ENCODE assay signal across 9 cellular contexts in the genomic region with DNA sequence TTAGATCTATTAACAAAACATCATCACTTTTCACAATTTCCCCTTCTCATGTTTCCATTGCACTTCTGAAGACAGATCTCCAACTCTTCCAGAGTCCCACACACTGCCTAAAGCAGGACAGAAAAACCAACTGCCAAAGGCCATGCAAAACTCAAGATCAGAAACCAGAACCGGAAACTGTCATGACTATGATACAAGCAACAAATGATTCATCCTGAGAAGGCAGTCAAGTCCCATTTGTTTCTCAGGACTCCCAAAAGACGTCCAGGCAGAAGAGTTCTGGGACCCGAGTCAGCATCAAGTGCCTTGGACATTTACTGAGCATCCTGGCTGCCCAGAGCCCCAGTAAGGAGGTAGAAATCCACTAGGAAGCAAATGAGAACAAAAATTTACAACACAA. TPM values are rescaled to one million over a fixed set of nuclear protein-coding genes. Genes with fewer than 3 reads are reported as not detected.
DNase-seq lines count a peak whose midpoint lies in the region; ATAC-seq and TF ChIP-seq lines count a peak whose summit lies in the region.
"Had no signal": no experiment of that assay in that cellular context is flagged by ENCODE, and none has a peak within 500 bp of the region (broad histone marks: within the 10 kb centered on the region; RNA-seq: fewer than 3 reads in every experiment).

No MANE protein-coding gene starts in this region.

- H3K9ac ChIP-seq in OCI-LY3 (ENCODE audit: low read length) (peak overlapping the region; percentile 54), endodermal cell (ENCODE audit: extremely low read depth, low read length, poor library complexity, severe bottlenecking) (no peak overlapping the region)

- peak overlapping the region; percentile 72 for H3K4me2 ChIP-seq in OCI-LY3 (ENCODE audit: low read length)

- peaks cover 72% of the 10 kb centered on the region for H3K79me2 ChIP-seq in OCI-LY3 (ENCODE audit: low read length)

- peaks cover 44% of the 10 kb centered on the region for H3K36me3 ChIP-seq in OCI-LY3 (replicated peaks; ENCODE audit: low read depth, low read length)
- no peaks in the 10 kb centered on the region for H3K36me3 ChIP-seq in endodermal cell (ENCODE audit: control insufficient read depth, insufficient read depth, low read length)

- H3K4me1 Mint-ChIP-seq in immature natural killer cell (peaks cover 38 to 77% of the 10 kb centered on the region in 2 donors), endodermal cell (peaks cover 13% of the 10 kb centered on the region)

- peaks cover 9 to 35% (median 11%) of the 10 kb centered on the region in 3 donors for H3K36me3 Mint-ChIP-seq in immature natural killer cell
- peaks cover 9% of the 10 kb centered on the region for H3K36me3 Mint-ChIP-seq in endodermal cell (ENCODE audit: low read depth)

- no peaks in the 10 kb centered on the region for H4K20me1 ChIP-seq in OCI-LY3 (ENCODE audit: insufficient read depth, low read length)

- peak overlapping the region in 1 of 5 donors; percentile 69 for H3K4me3 Mint-ChIP-seq in immature natural killer cell
- no peak overlapping the region for H3K4me3 Mint-ChIP-seq in endodermal cell

- peak overlapping the region; percentile 26 to 95 (median 75) for H3K27ac Mint-ChIP-seq in immature natural killer cell
- no peak overlapping the region for H3K27ac Mint-ChIP-seq in endodermal cell

- H3K27me3 ChIP-seq in OCI-LY3 (ENCODE audit: low read depth, low read length) (no peaks in the 10 kb centered on the region), endodermal cell (ENCODE audit: control insufficient read depth, insufficient read depth, low read length, poor library complexity, severe bottlenecking) (no peaks in the 10 kb centered on the region)
- H3K27me3 ChIP-seq: left lung had no signal

- ATAC-seq in GM18505 (IDR thresholded peaks at IDR 0.05; ENCODE audit: unreplicated experiment), result no peak
- ATAC-seq in GM21723 (IDR thresholded peaks at IDR 0.05; ENCODE audit: unreplicated experiment), result peak; percentile 70
- ATAC-seq: left lung had no signal

- H3K4me1 ChIP-seq in OCI-LY3 (ENCODE audit: low read length) (peaks cover 89% of the 10 kb centered on the region), endodermal cell (ENCODE audit: control insufficient read depth, insufficient read depth, low read length) (no peaks in the 10 kb centered on the region)

- H3K4me3 ChIP-seq in OCI-LY3 (ENCODE audit: low read length) (peak overlapping the region; percentile 45), endodermal cell (ENCODE audit: low read length) (no peak overlapping the region)
- H3K4me3 ChIP-seq: left lung had no signal

- H3K27me3 Mint-ChIP-seq in immature natural killer cell (ENCODE audit: low read depth in 3 of 3) (peaks cover 0 to 1% (median 0%) of the 10 kb centered on the region in 3 donors), endodermal cell (ENCODE audit: insufficient read depth) (no peaks in the 10 kb centered on the region)

- peak; percentile 19 for TF ChIP-seq POLR2A in GM18505 (IDR thresholded peaks at IDR 0.05; ENCODE audit: borderline replicate concordance, extremely low read depth, insufficient read depth, insufficient read length)

- 89 to 97% methylated on average over 3 of the region's 3 CpGs for WGBS in endodermal cell (ENCODE audit: insufficient coverage in 1 of 2, insufficient read length in 1 of 2), 2 experiments

- DNase-seq in immature natural killer cell, result no peak
- DNase-seq in endodermal cell, result no peak
- no peak for DNase-seq in NCI-H69 (lab: John Stamatoyannopoulos, UW)
- DNase-seq in NCI-H1105 treated with DMSO at 0.1 percent for 48 hours (lab: John Stamatoyannopoulos, UW), result no peak
- DNase-seq: stimulated activated naive CD4-positive, alpha-beta T cell had no signal

- H3K9me3 Mint-ChIP-seq in immature natural killer cell (no peaks in the 10 kb centered on the region), endodermal cell (no peaks in the 10 kb centered on the region)

- peak overlapping the region; percentile 98 for H3K27ac ChIP-seq in OCI-LY3 (ENCODE audit: low read length)
- H3K27ac ChIP-seq in endodermal cell (ENCODE audit: low read depth, low read length), result no peak overlapping the region

- TF ChIP-seq CTCF in OCI-LY3 (IDR thresholded peaks at IDR 0.05; ENCODE audit: low read depth, low read length) (no peak), endodermal cell (conservative IDR thresholded peaks at IDR 0.05) (no peak)

- no peaks in the 10 kb centered on the region for H3K9me3 ChIP-seq in OCI-LY3 (ENCODE audit: insufficient read depth, low read length)
- no peaks in the 10 kb centered on the region for H3K9me3 ChIP-seq in endodermal cell (ENCODE audit: control insufficient read depth, low read length)
- H3K9me3 ChIP-seq: left lung had no signal

- H2AFZ ChIP-seq in OCI-LY3 (ENCODE audit: low read depth, low read length), result no peak overlapping the region

RNA-seq across cellular contexts. Expression of gene ERN1, which starts 38.8 kb away (rescaled TPM):
- 10 to 100 TPM; 30.7 to 52.9 (median 31.3) TPM for polyA plus RNA-seq in immature natural killer cell
- total RNA-seq in endodermal cell, result 10 to 100 TPM in 1 of 2 donors, 1 to 10 TPM in 1; 9.0 to 13.7 TPM
- polyA plus RNA-seq in endodermal cell (2013, experiment 1 of 2), result 3.0 TPM
- 3.6 TPM for polyA plus RNA-seq in endodermal cell (2013, experiment 2 of 2)
